In genomic region chr6:38634518-38634917, GRCh38 we compare ENCODE assay signal across 1 cellular context.
TF ChIP-seq lines count a peak whose summit lies in the region.

No MANE protein-coding gene starts in this region.

TF ChIP-seq in HepG2, 621 proteins besides CTCF, POLR2A, EP300 and RAD21 (continued from another document):
- no peak for TF ChIP-seq KLF11 (CRISPR knock-in tag; IDR thresholded peaks at IDR 0.05)
- TF ChIP-seq ZZZ3 (CRISPR knock-in tag; IDR thresholded peaks at IDR 0.05; ENCODE audit: borderline replicate concordance): no peak
- TF ChIP-seq ZNF264 (CRISPR knock-in tag; IDR thresholded peaks at IDR 0.05): no peak
- TF ChIP-seq ZFP90 (CRISPR knock-in tag; IDR thresholded peaks at IDR 0.05; ENCODE audit: borderline replicate concordance): no peak
- TF ChIP-seq, protein P1, sequence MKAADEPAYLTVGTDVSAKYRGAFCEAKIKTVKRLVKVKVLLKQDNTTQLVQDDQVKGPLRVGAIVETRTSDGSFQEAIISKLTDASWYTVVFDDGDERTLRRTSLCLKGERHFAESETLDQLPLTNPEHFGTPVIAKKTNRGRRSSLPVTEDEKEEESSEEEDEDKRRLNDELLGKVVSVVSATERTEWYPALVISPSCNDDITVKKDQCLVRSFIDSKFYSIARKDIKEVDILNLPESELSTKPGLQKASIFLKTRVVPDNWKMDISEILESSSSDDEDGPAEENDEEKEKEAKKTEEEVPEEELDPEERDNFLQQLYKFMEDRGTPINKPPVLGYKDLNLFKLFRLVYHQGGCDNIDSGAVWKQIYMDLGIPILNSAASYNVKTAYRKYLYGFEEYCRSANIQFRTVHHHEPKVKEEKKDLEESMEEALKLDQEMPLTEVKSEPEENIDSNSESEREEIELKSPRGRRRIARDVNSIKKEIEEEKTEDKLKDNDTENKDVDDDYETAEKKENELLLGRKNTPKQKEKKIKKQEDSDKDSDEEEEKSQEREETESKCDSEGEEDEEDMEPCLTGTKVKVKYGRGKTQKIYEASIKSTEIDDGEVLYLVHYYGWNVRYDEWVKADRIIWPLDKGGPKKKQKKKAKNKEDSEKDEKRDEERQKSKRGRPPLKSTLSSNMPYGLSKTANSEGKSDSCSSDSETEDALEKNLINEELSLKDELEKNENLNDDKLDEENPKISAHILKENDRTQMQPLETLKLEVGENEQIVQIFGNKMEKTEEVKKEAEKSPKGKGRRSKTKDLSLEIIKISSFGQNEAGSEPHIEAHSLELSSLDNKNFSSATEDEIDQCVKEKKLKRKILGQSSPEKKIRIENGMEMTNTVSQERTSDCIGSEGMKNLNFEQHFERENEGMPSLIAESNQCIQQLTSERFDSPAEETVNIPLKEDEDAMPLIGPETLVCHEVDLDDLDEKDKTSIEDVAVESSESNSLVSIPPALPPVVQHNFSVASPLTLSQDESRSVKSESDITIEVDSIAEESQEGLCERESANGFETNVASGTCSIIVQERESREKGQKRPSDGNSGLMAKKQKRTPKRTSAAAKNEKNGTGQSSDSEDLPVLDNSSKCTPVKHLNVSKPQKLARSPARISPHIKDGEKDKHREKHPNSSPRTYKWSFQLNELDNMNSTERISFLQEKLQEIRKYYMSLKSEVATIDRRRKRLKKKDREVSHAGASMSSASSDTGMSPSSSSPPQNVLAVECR (CRISPR knock-in tag; IDR thresholded peaks at IDR 0.05; ENCODE audit: borderline replicate concordance): no peak
